ENCODE assay signal across 10 cellular contexts in genomic region chr11:65026810-65027209, GRCh38. TPM values are rescaled to one million over a fixed set of nuclear protein-coding genes. Genes with fewer than 3 reads are reported as not detected.
DNase-seq lines count a peak whose midpoint lies in the region; ATAC-seq, FAIRE-seq and TF ChIP-seq lines count a peak whose summit lies in the region.
"Had no signal": no experiment of that assay in that cellular context is flagged by ENCODE, and none has a peak within 500 bp of the region (broad histone marks: within the 10 kb centered on the region; RNA-seq: fewer than 3 reads in every experiment).

No MANE protein-coding gene starts in this region.

- ATAC-seq in IMR-90 (ENCODE audit: low read depth) (peak; percentile 3), HG03457 (IDR thresholded peaks at IDR 0.05; ENCODE audit: unreplicated experiment) (no peak)

- H3K36me3 ChIP-seq in ACC112 (ENCODE audit: insufficient read depth, low read length) (no peaks in the 10 kb centered on the region), IMR-90 (ENCODE audit: control insufficient read depth, insufficient read depth, low read length) (no peaks in the 10 kb centered on the region; the same call in 1 of the 2 replicates), bronchial epithelial cell (ENCODE audit: control insufficient read depth, insufficient read depth, low read length) (peaks cover 1% of the 10 kb centered on the region), muscle layer of duodenum (ENCODE audit: control insufficient read depth in 1 of 2, insufficient read depth in 2 of 2, low read length in 2 of 2) (peaks cover 0 to 14% of the 10 kb centered on the region in 2 donors)

- H3K27me3 ChIP-seq in ACC112 (ENCODE audit: insufficient read depth, low read length) (no peaks in the 10 kb centered on the region), IMR-90 (ENCODE audit: control insufficient read depth, insufficient read depth, low read length) (no peaks in the 10 kb centered on the region), bronchial epithelial cell (ENCODE audit: control insufficient read depth, insufficient read depth, low read length) (no peaks in the 10 kb centered on the region), muscle layer of duodenum (ENCODE audit: low read depth, low read length) (no peaks in the 10 kb centered on the region)

- peak overlapping the region; percentile 60 to 90; a peak in 3 of 4 replicates for H4K8ac ChIP-seq in IMR-90 (ENCODE audit: low read depth in 2 of 2, low read length in 2 of 2)

- peak overlapping the region; percentile 63 for H2BK20ac ChIP-seq in IMR-90 (ENCODE audit: low read depth, low read length)

- H3K23ac ChIP-seq in IMR-90 (ENCODE audit: low read depth, low read length) = peak overlapping the region; percentile 48; the same call in 1 of the 2 replicates

- no peak overlapping the region for H2AK9ac ChIP-seq in IMR-90 (replicated peaks; ENCODE audit: low read depth, low read length, poor library complexity)

- H3K4me3 ChIP-seq in ACC112 (ENCODE audit: low read depth, low read length) (peak overlapping the region; percentile 79), IMR-90 (ENCODE audit: insufficient read depth, low read depth, low read length) (peak overlapping the region; percentile 40; the same call in 1 of the 2 replicates), bronchial epithelial cell (ENCODE audit: low read depth, low read length) (peak overlapping the region; percentile 68), muscle layer of duodenum (ENCODE audit: low read depth in 1 of 2, low read length in 2 of 2) (peak overlapping the region; percentile 77 to 84)

- in situ Hi-C loops in IMR-90 (cut with MboI; ENCODE audit: low sequenced_read_pairs) = no loop called here

- POLR2A ChIA-PET in IMR-90 (lab: Charles Lee; ENCODE audit: unreplicated experiment) = no interaction called here

- no peak for FAIRE-seq in bronchial epithelial cell (lab: Jason Lieb, UNC)

- H3K4me2 ChIP-seq in IMR-90 (ENCODE audit: low read depth, low read length) = peak overlapping the region; percentile 93

- H3K79me1 ChIP-seq in IMR-90 (ENCODE audit: low read depth in 1 of 2, low read length in 2 of 2) = peaks cover 0 to 14% of the 10 kb centered on the region in 2 experiments; a peak in 2 of 4 replicates

- peak overlapping the region; percentile 93 for H3K14ac ChIP-seq in IMR-90 (replicated peaks; ENCODE audit: low read depth, low read length)

- peak; percentile 68 for DNase-seq in IMR-90
- peak; percentile 82 for DNase-seq in bronchial epithelial cell (ENCODE audit: low read depth)
- no peak for DNase-seq in NCI-H345 (lab: John Stamatoyannopoulos, UW)
- DNase-seq in pons (ENCODE audit: low spot score) = no peak
- DNase-seq in activated CD4-positive, alpha-beta T cell treated with anti-CD3 and anti-CD28 coated beads, Interleukin-2, amount 50 U/mL, for 1 hour = no peak

- H3K4me1 ChIP-seq in ACC112 (ENCODE audit: control insufficient read depth, insufficient read depth, low read length, unreplicated experiment) (no peaks in the 10 kb centered on the region), IMR-90 (ENCODE audit: control insufficient read depth, insufficient read depth, low read length) (peaks cover 2% of the 10 kb centered on the region; the same call in 1 of the 2 replicates), muscle layer of duodenum (ENCODE audit: control insufficient read depth in 1 of 2, insufficient read depth in 2 of 2, low read length in 2 of 2) (peaks cover 5 to 11% of the 10 kb centered on the region in 2 donors)

- WGBS in IMR-90 (ENCODE audit: extremely low coverage in 2 of 2, insufficient read length in 1 of 2), 2 experiments = no CpG with 5 or more reads among the region's 10 CpGs

- no peaks in the 10 kb centered on the region for H3K79me2 ChIP-seq in ACC112 (ENCODE audit: control insufficient read depth, insufficient read depth, low read length, unreplicated experiment)

- peak overlapping the region; percentile 97 for H2AFZ ChIP-seq in ACC112 (ENCODE audit: low read length, unreplicated experiment)
- H2AFZ ChIP-seq in IMR-90 (replicated peaks; ENCODE audit: low read length, poor library complexity) = peak overlapping the region; percentile 94

- peak overlapping the region; percentile 69; the same call in 1 of the 2 replicates for H2BK120ac ChIP-seq in IMR-90 (ENCODE audit: low read depth, low read length)

- H4K5ac ChIP-seq in IMR-90 (ENCODE audit: low read depth, low read length) = peak overlapping the region; percentile 87

- peak overlapping the region; percentile 39; the same call in 1 of the 2 replicates for H3K27ac ChIP-seq in ACC112 (ENCODE audit: low read depth, low read length)
- peak overlapping the region; percentile 43; the same call in 1 of the 2 replicates for H3K27ac ChIP-seq in IMR-90 (ENCODE audit: insufficient read depth, low read length)
- peak overlapping the region; percentile 93 for H3K27ac ChIP-seq in muscle layer of duodenum (ENCODE audit: low read length)

- H3K56ac ChIP-seq in IMR-90 (ENCODE audit: extremely low read depth, insufficient read depth, low read length) = peak overlapping the region; percentile 30

- peak overlapping the region; percentile 17; the same call in 2 of the 3 replicates for H2BK15ac ChIP-seq in IMR-90 (ENCODE audit: low read depth, low read length)

- no TSS peak for BruUV-seq in IMR-90 (replicated peaks; lab: Mats Ljungman, UMichigan)

- intact Hi-C loops in IMR-90 (cut with micrococcal nuclease) = loop anchor here (1.0 kb wide), 1 partner anchor 14 kb away; the partner anchor contains the start of gene SAC3D1

- peak overlapping the region; percentile 1; the same call in 1 of the 2 replicates for H2AK5ac ChIP-seq in IMR-90 (ENCODE audit: low read depth, low read length)

- H3K9me3 ChIP-seq in IMR-90 (ENCODE audit: control insufficient read depth, insufficient read depth, low read length) (no peaks in the 10 kb centered on the region), muscle layer of duodenum (ENCODE audit: control insufficient read depth in 1 of 2, low read length in 2 of 2) (no peaks in the 10 kb centered on the region)

- no peaks in the 10 kb centered on the region for H4K20me1 ChIP-seq in IMR-90 (ENCODE audit: insufficient read depth, low read length)

- peak overlapping the region; percentile 45; the same call in 1 of the 2 replicates for H3K18ac ChIP-seq in IMR-90 (ENCODE audit: low read depth, low read length)

- no peak for TF ChIP-seq CTCF in IMR-90 (conservative IDR thresholded peaks at IDR 0.05; ENCODE audit: low read depth, low read length)
- no peak for TF ChIP-seq CTCF in bronchial epithelial cell (IDR thresholded peaks at IDR 0.05; ENCODE audit: insufficient read depth, low read length, severe bottlenecking)

- H3K4ac ChIP-seq in IMR-90 (ENCODE audit: low read depth, low read length) = peak overlapping the region; percentile 76

- H3K9ac ChIP-seq in IMR-90 (ENCODE audit: low read depth, low read length) = peak overlapping the region; percentile 62; the same call in 1 of the 2 replicates

- peak overlapping the region; percentile 39 for H2BK5ac ChIP-seq in IMR-90 (ENCODE audit: low read depth, low read length, poor library complexity, severe bottlenecking)

- dilution Hi-C loops in IMR-90 (cut with HindIII; ENCODE audit: low sequenced_read_pairs, unreplicated experiment) = no loop called here

- 0 out of 2 replicates have a peak, but pooled peaks cover 3% of the 10 kb centered on the region for H3K9me1 ChIP-seq in IMR-90 (ENCODE audit: insufficient read depth, low read length)

- CTCF ChIA-PET in IMR-90 (lab: Yijun Ruan, JAX) = interaction anchor here (1.0 kb wide), 1 partner anchor 84 kb away, joined by 3 read pairs; no protein-coding TSS in a partner anchor

- TF ChIP-seq POLR2A in IMR-90 (IDR thresholded peaks at IDR 0.05; ENCODE audit: low read depth, low read length) = no peak

- TF ChIP-seq RAD21 in IMR-90 (IDR thresholded peaks at IDR 0.05; ENCODE audit: low read length) = no peak

- peak overlapping the region; percentile 34 for H4K91ac ChIP-seq in IMR-90 (ENCODE audit: insufficient read depth, low read depth, low read length)

TF ChIP-seq in IMR-90, 13 proteins besides CTCF, POLR2A, EP300 and RAD21:
- TF ChIP-seq MXI1 (IDR thresholded peaks at IDR 0.05; ENCODE audit: borderline replicate concordance, low read depth, low read length) = no peak

RNA-seq across cellular contexts. Expression of gene SNX15, which starts 0.4 kb away (rescaled TPM):
- total RNA-seq in IMR-90 (2012; rRNA removed) (8.1 and 9.0 TPM in 2 replicates), bronchial epithelial cell (15.5 and 18.1 TPM in 2 replicates)
- 15.2 and 16.3 TPM in 2 replicates for polyA plus RNA-seq in IMR-90 (2012; rRNA removed)
- polyA plus RNA-seq in IMR-90 (2012; cell fraction: cytosol; rRNA removed) = 12.7 and 13.7 TPM in 2 replicates
- polyA plus RNA-seq in IMR-90 (2012; cell fraction: nucleus; rRNA removed; ENCODE audit: low replicate concordance) = 11.7 and 14.6 TPM in 2 replicates

RNA-seq across cellular contexts. Expression of gene ARL2, which starts 12.8 kb away (rescaled TPM):
- total RNA-seq in IMR-90 (2012; rRNA removed) = 46.4 and 48.9 TPM in 2 replicates
- 152 and 168 TPM in 2 replicates for polyA plus RNA-seq in IMR-90 (2012; rRNA removed)
- 75.2 and 195 TPM in 2 replicates for polyA plus RNA-seq in IMR-90 (2012; cell fraction: cytosol; rRNA removed)
- 54.5 and 73.7 TPM in 2 replicates for polyA plus RNA-seq in IMR-90 (2012; cell fraction: nucleus; rRNA removed; ENCODE audit: low replicate concordance)
- 71.0 and 76.1 TPM in 2 replicates for total RNA-seq in bronchial epithelial cell

RNA-seq across cellular contexts. Expression of gene SAC3D1, which starts 14.2 kb away (rescaled TPM):
- total RNA-seq in IMR-90 (2012; rRNA removed) (2.8 and 2.9 TPM in 2 replicates), bronchial epithelial cell (10.4 and 15.5 TPM in 2 replicates)
- 13.2 and 15.4 TPM in 2 replicates for polyA plus RNA-seq in IMR-90 (2012; rRNA removed)
- 15.5 and 29.2 TPM in 2 replicates for polyA plus RNA-seq in IMR-90 (2012; cell fraction: cytosol; rRNA removed)
- 6.5 and 20.0 TPM in 2 replicates for polyA plus RNA-seq in IMR-90 (2012; cell fraction: nucleus; rRNA removed; ENCODE audit: low replicate concordance)

RNA-seq across cellular contexts. Expression of gene BATF2, which starts 30.0 kb away (rescaled TPM):
- 0.36 and 0.56 TPM in 2 replicates for total RNA-seq in IMR-90 (2012; rRNA removed)
- 1.2 and 1.6 TPM in 2 replicates for polyA plus RNA-seq in IMR-90 (2012; rRNA removed)
- polyA plus RNA-seq in IMR-90 (2012; cell fraction: cytosol; rRNA removed) = 0.47 and 1.5 TPM in 2 replicates
- polyA plus RNA-seq in IMR-90 (2012; cell fraction: nucleus; rRNA removed; ENCODE audit: low replicate concordance) = 1.1 and 1.2 TPM in 2 replicates
- under 0.01 and 0.26 TPM in 2 replicates for total RNA-seq in bronchial epithelial cell

RNA-seq across cellular contexts. Expression of gene NAALADL1, which starts 31.5 kb away (rescaled TPM):
- 2.8 and 3.8 TPM in 2 replicates for total RNA-seq in IMR-90 (2012; rRNA removed)
- polyA plus RNA-seq in IMR-90 (2012; rRNA removed) = 5.8 and 6.3 TPM in 2 replicates
- polyA plus RNA-seq in IMR-90 (2012; cell fraction: cytosol; rRNA removed) = 6.2 and 7.2 TPM in 2 replicates
- polyA plus RNA-seq in IMR-90 (2012; cell fraction: nucleus; rRNA removed; ENCODE audit: low replicate concordance) = 6.6 and 13.2 TPM in 2 replicates
- 16.6 and 22.7 TPM in 2 replicates for total RNA-seq in bronchial epithelial cell
- total RNA-seq: myocyte, RPMI7951 had no signal

Comparison
In these comparisons a context has a peak if more than half of its experiments do, and no peak if none do; other contexts are left out.
1. H3K27ac ChIP-seq: peak in every context shown above with its lines; median percentile 93 in muscle layer of duodenum; 43 in IMR-90; 39 in ACC112.
2. DNase-seq: peak in IMR-90 (single experiment) and bronchial epithelial cell (single experiment); none in NCI-H345 (single experiment), pons (single experiment) and activated CD4-positive, alpha-beta T cell treated with anti-CD3 and anti-CD28 coated beads, Interleukin-2, amount 50 U/mL, for 1 hour (single experiment).
3. Peak in every context shown above with its lines, with median percentiles within 50 percentile points of each other: H3K4me3 ChIP-seq.